21 cellular contexts compared by ENCODE assay signal in genomic region chr1:99814373-99814900, GRCh38.
"Had no signal": no experiment of that assay in that cellular context is flagged by ENCODE, and none has a peak within 500 bp of the region (broad histone marks: within the 10 kb centered on the region; RNA-seq: fewer than 3 reads in every experiment).

No MANE protein-coding gene starts in this region.

- H3K4me1 ChIP-seq: body of pancreas, pancreas, tibial artery had no signal

- H3K27ac ChIP-seq: body of pancreas, dorsolateral prefrontal cortex, heart right ventricle, neutrophil, pancreas, sigmoid colon, spleen, tibial artery had no signal

- FAIRE-seq: colon, pancreas, urothelium cell line had no signal

- H3K4me3 ChIP-seq: body of pancreas, dorsolateral prefrontal cortex, heart right ventricle, pancreas, sigmoid colon, spleen, tibial artery had no signal

- H3K27me3 ChIP-seq: body of pancreas, neutrophil, sigmoid colon, spleen, tibial artery had no signal

- H3K27ac Mint-ChIP-seq: activated CD4-positive, alpha-beta T cell treated with anti-CD3 and anti-CD28 coated beads, Interleukin-2, amount 10 ng/mL, durations not matched to agents 24 days and 14 days; activated CD8-positive, alpha-beta T cell treated with anti-CD3 and anti-CD28 coated beads, Interleukin-2, amount 10 ng/mL, durations not matched to agents 7 days and 5 days; activated naive CD4-positive, alpha-beta T cell treated with anti-CD3 and anti-CD28 coated beads for 36 hours; activated T-cell treated with anti-CD3 and anti-CD28 coated beads, Interleukin-2, amount 50 U/mL, for 24 hours; naive thymus-derived CD4-positive, alpha-beta T cell had no signal

- ATAC-seq: activated CD8-positive, alpha-beta T cell treated with anti-CD3 and anti-CD28 coated beads, Interleukin-2, amount 10 ng/mL, durations not matched to agents 7 days and 5 days; body of pancreas; heart right ventricle; naive thymus-derived CD4-positive, alpha-beta T cell; pancreas had no signal

- H3K36me3 Mint-ChIP-seq: naive thymus-derived CD4-positive, alpha-beta T cell had no signal

- H3K4me3 Mint-ChIP-seq: activated CD4-positive, alpha-beta T cell treated with anti-CD3 and anti-CD28 coated beads, Interleukin-2, amount 10 ng/mL, durations not matched to agents 24 days and 14 days; activated CD8-positive, alpha-beta T cell treated with anti-CD3 and anti-CD28 coated beads, Interleukin-2, amount 10 ng/mL, durations not matched to agents 7 days and 5 days; activated naive CD4-positive, alpha-beta T cell treated with anti-CD3 and anti-CD28 coated beads for 36 hours; activated T-cell treated with anti-CD3 and anti-CD28 coated beads, Interleukin-2, amount 50 U/mL, for 24 hours; naive thymus-derived CD4-positive, alpha-beta T cell had no signal

- DNase-seq: activated CD4-positive, alpha-beta T cell treated with anti-CD3 and anti-CD28 coated beads, Interleukin-2, amount 10 ng/mL, durations not matched to agents 24 days and 14 days; activated CD4-positive, CD25-positive, alpha-beta regulatory T cell; activated CD8-positive, alpha-beta T cell treated with anti-CD3 and anti-CD28 coated beads, Interleukin-2, amount 10 ng/mL, durations not matched to agents 7 days and 5 days; activated naive CD4-positive, alpha-beta T cell treated with anti-CD3 and anti-CD28 coated beads for 36 hours; activated T-cell treated with anti-CD3 and anti-CD28 coated beads, Interleukin-2, amount 50 U/mL, for 24 hours; body of pancreas; central memory CD4-positive, alpha-beta T cell; dorsolateral prefrontal cortex; erythroblast; heart right ventricle; mesendoderm; naive thymus-derived CD4-positive, alpha-beta T cell; pancreas; sigmoid colon; spleen; stimulated activated CD8-positive, alpha-beta memory T cell treated with anti-CD3 and anti-CD28 coated beads, Interleukin-4, amount 100 ng/mL, for 48 hours; stimulated activated naive CD4-positive, alpha-beta T cell; tibial artery had no signal

- H3K9me3 Mint-ChIP-seq: activated CD4-positive, alpha-beta T cell treated with anti-CD3 and anti-CD28 coated beads, Interleukin-2, amount 10 ng/mL, durations not matched to agents 24 days and 14 days; activated naive CD4-positive, alpha-beta T cell treated with anti-CD3 and anti-CD28 coated beads for 36 hours; activated T-cell treated with anti-CD3 and anti-CD28 coated beads, Interleukin-2, amount 50 U/mL, for 24 hours had no signal

- H3K9me3 ChIP-seq: body of pancreas, heart right ventricle, neutrophil, pancreas, sigmoid colon, spleen, tibial artery had no signal

- H3K27me3 Mint-ChIP-seq: activated T-cell treated with anti-CD3 and anti-CD28 coated beads, Interleukin-2, amount 50 U/mL, for 24 hours had no signal

- H3K36me3 ChIP-seq: heart right ventricle, neutrophil, pancreas, sigmoid colon, spleen, tibial artery had no signal
